ENCODE assay signal across 7 cellular contexts in the genomic region with DNA sequence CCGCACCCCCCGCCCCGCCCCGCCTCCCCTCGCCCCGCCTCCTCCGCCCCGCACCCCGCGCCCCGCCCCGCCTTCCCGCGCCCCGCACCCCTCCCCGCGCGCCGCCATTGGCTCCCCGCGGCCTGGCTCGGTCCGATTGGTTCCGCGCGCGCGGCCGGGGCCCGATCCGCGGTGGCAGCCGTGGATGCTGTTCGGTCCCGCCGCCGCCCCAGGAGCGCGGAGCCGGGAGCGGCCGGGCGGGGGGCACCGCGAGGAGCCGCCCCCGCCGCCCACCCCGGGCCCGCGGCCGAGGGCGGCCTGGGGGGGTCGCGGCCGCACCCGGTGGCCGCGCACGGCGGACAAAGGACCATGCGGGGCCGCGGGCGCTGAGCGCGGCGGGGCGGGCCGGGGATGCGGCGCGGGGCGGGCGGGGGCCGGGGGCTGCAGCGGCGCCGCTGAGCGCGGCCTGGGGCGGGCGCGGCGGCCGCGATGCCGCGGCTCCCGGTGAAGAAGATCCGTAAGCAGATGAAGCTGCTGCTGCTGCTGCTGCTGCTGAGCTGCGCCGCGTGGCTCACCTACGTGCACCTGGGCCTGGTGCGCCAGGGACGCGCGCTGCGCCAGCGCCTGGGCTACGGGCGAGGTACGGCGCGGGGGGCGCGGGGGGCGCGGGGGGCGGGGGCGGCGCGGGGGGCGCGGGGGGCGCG. TPM values are rescaled to one million over a fixed set of nuclear protein-coding genes. Genes with fewer than 3 reads are reported as not detected.
A peak's percentile ranks its signal among the peaks of the same experiment; 100 is the strongest.
DNase-seq lines count a peak whose midpoint lies in the region; ATAC-seq, FAIRE-seq and TF ChIP-seq lines count a peak whose summit lies in the region.

A gene with protein sequence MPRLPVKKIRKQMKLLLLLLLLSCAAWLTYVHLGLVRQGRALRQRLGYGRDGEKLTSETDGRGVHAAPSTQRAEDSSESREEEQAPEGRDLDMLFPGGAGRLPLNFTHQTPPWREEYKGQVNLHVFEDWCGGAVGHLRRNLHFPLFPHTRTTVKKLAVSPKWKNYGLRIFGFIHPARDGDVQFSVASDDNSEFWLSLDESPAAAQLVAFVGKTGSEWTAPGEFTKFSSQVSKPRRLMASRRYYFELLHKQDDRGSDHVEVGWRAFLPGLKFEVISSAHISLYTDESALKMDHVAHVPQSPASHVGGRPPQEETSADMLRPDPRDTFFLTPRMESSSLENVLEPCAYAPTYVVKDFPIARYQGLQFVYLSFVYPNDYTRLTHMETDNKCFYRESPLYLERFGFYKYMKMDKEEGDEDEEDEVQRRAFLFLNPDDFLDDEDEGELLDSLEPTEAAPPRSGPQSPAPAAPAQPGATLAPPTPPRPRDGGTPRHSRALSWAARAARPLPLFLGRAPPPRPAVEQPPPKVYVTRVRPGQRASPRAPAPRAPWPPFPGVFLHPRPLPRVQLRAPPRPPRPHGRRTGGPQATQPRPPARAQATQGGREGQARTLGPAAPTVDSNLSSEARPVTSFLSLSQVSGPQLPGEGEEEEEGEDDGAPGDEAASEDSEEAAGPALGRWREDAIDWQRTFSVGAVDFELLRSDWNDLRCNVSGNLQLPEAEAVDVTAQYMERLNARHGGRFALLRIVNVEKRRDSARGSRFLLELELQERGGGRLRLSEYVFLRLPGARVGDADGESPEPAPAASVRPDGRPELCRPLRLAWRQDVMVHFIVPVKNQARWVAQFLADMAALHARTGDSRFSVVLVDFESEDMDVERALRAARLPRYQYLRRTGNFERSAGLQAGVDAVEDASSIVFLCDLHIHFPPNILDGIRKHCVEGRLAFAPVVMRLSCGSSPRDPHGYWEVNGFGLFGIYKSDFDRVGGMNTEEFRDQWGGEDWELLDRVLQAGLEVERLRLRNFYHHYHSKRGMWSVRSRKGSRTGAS (plus strand): TSS at position 164 of the 683 bp plus-strand sequence. CDS start 305 bp downstream, at position 469.

- H4K8ac ChIP-seq in mesendoderm (ENCODE audit: low read depth, low read length), result no peak within 1 kb of the TSS

- peaks cover 6% of the 10 kb centered on the region; the same call in 1 of the 2 replicates for H3K4me1 ChIP-seq in PC-3 (ENCODE audit: insufficient read depth, low read length)
- H3K4me1 ChIP-seq in mesendoderm (ENCODE audit: control insufficient read depth, low read depth, low read length), result peaks cover 5% of the 10 kb centered on the region

- H3K23ac ChIP-seq in mesendoderm (ENCODE audit: low read length), result peak within 1 kb of the TSS; percentile 66

- H2BK5ac ChIP-seq in mesendoderm (ENCODE audit: low read length), result no peak within 1 kb of the TSS

- H3K4me3 ChIP-seq in PC-3 (ENCODE audit: low read length), result peak within 1 kb of the TSS; percentile 69
- peak within 1 kb of the TSS; percentile 60 for H3K4me3 ChIP-seq in mesendoderm (ENCODE audit: low read length)

- peak within 1 kb of the TSS; percentile 75 for H3K4ac ChIP-seq in mesendoderm (ENCODE audit: low read depth, low read length)

- no peak within 1 kb of the TSS for H3K27ac ChIP-seq in PC-3 (ENCODE audit: low read length)
- H3K27ac ChIP-seq in mesendoderm (ENCODE audit: low read depth, low read length), result no peak within 1 kb of the TSS

- H3K27ac Mint-ChIP-seq in central memory CD8-positive, alpha-beta T cell (ENCODE audit: low read depth), result peak within 1 kb of the TSS; percentile 57

- WGBS in mesendoderm (ENCODE audit: extremely low coverage, insufficient coverage, low lambda C conversion rate), result no CpG with 5 or more reads among the region's 118 CpGs

- ATAC-seq in PC-3, result peak; percentile 40
- ATAC-seq in central memory CD8-positive, alpha-beta T cell (replicated peaks; ENCODE audit: extremely low read depth, poor library complexity, severe bottlenecking), result no peak
- ATAC-seq in HG02852 (IDR thresholded peaks at IDR 0.05; ENCODE audit: unreplicated experiment), result no peak

- H3K9ac ChIP-seq in PC-3 (ENCODE audit: low read length) (peak within 1 kb of the TSS; percentile 52), mesendoderm (ENCODE audit: low read length) (peak within 1 kb of the TSS; percentile 84)

- peaks cover 8% of the 10 kb centered on the region for H3K36me3 Mint-ChIP-seq in central memory CD8-positive, alpha-beta T cell (ENCODE audit: insufficient read depth)

- no peak for FAIRE-seq in GM19239 (lab: Jason Lieb, UNC)

- H3K27me3 ChIP-seq in PC-3 (ENCODE audit: low read length) (no peaks in the 10 kb centered on the region), mesendoderm (ENCODE audit: insufficient read depth, low read length, poor library complexity) (no peaks in the 10 kb centered on the region)

- no peak for TF ChIP-seq CTCF in PC-3 (conservative IDR thresholded peaks at IDR 0.05; ENCODE audit: low read depth, low read length)

- no peak within 1 kb of the TSS for H2AK5ac ChIP-seq in mesendoderm (ENCODE audit: low read length)

- CTCF ChIA-PET in PC-3 (lab: Charles Lee), result no interaction called here

- H2BK120ac ChIP-seq in mesendoderm (ENCODE audit: low read depth, low read length), result no peak within 1 kb of the TSS

- H3K9me3 ChIP-seq in PC-3 (ENCODE audit: low read length), result no peaks in the 10 kb centered on the region

- H3K18ac ChIP-seq in mesendoderm (ENCODE audit: low read length), result peak within 1 kb of the TSS; percentile 66

- peak within 1 kb of the TSS; percentile 75 for H3K4me3 Mint-ChIP-seq in central memory CD8-positive, alpha-beta T cell

- peaks cover 10% of the 10 kb centered on the region for H3K79me2 ChIP-seq in PC-3 (ENCODE audit: low read length)
- no peaks in the 10 kb centered on the region for H3K79me2 ChIP-seq in mesendoderm (ENCODE audit: control insufficient read depth, insufficient read depth, low read length)

- peak within 1 kb of the TSS; percentile 73 for H2AFZ ChIP-seq in PC-3 (ENCODE audit: low read length)

- peaks cover 42% of the 10 kb centered on the region for H3K27me3 Mint-ChIP-seq in central memory CD8-positive, alpha-beta T cell

- H3K9me2 ChIP-seq in PC-3 (replicated peaks; ENCODE audit: low read length), result no peaks in the 10 kb centered on the region

- peaks cover 36% of the 10 kb centered on the region for H3K4me1 Mint-ChIP-seq in central memory CD8-positive, alpha-beta T cell

- H3K9me3 Mint-ChIP-seq in central memory CD8-positive, alpha-beta T cell, result no peaks in the 10 kb centered on the region

- intact Hi-C loops in PC-3 (cut with micrococcal nuclease), result loop anchor here (2.0 kb wide), 1 partner anchor 75 kb away; no protein-coding TSS in a partner anchor

- H3K56ac ChIP-seq in mesendoderm (ENCODE audit: low read length), result peak within 1 kb of the TSS; percentile 84

- DNase-seq in GM19239 (ENCODE audit: insufficient read length, low spot score) (peak; percentile 38), PC-3 (peak; percentile 43), mesendoderm (no peak), COLO829 (ENCODE audit: low spot score) (no peak), OCI-M2 (lab: John Stamatoyannopoulos, UW; ENCODE audit: unreplicated experiment) (no peak)
- DNase-seq in central memory CD8-positive, alpha-beta T cell (ENCODE audit: low spot score in 2 of 2), result no peak

- no peak within 1 kb of the TSS for H2BK15ac ChIP-seq in mesendoderm (replicated peaks; ENCODE audit: low read depth)

- no peaks in the 10 kb centered on the region for H3K79me1 ChIP-seq in mesendoderm (ENCODE audit: low read length)

- POLR2A ChIA-PET in PC-3 (lab: Charles Lee; ENCODE audit: unreplicated experiment), result interaction anchor here (0.6 kb wide), 2 partner anchors 69 to 162 kb away, joined by 3 read pairs; a partner anchor contains a TSS

- H4K20me1 ChIP-seq in PC-3 (ENCODE audit: low read length), result no peaks in the 10 kb centered on the region

- H3K4me2 ChIP-seq in PC-3 (ENCODE audit: low read length) (peak within 1 kb of the TSS; percentile 87), mesendoderm (ENCODE audit: low read length) (peak within 1 kb of the TSS; percentile 77)

- no peaks in the 10 kb centered on the region for H3K36me3 ChIP-seq in PC-3 (ENCODE audit: low read depth, low read length)
- peaks cover 4% of the 10 kb centered on the region for H3K36me3 ChIP-seq in mesendoderm (ENCODE audit: control insufficient read depth, insufficient read depth, low read length)

- no peak within 1 kb of the TSS for H4K5ac ChIP-seq in mesendoderm (ENCODE audit: low read length)

- no peaks in the 10 kb centered on the region for H3F3A ChIP-seq in PC-3 (ENCODE audit: low read length, unreplicated experiment)

- BruUV-seq in PC-3 (replicated peaks; lab: Mats Ljungman, UMichigan), result no TSS peak

RNA-seq across cellular contexts. Expression of the gene that starts here (rescaled TPM):
- total RNA-seq in PC-3 (2014; rRNA removed), result 52.9 and 87.9 TPM in 2 replicates
- polyA plus RNA-seq in mesendoderm (2013, experiment 1 of 2), result 24.9 TPM
- 24.4 TPM for polyA plus RNA-seq in mesendoderm (2013, experiment 2 of 2)

Comparison
In these comparisons a context has a peak if more than half of its experiments do, and no peak if none do; other contexts are left out.
1. DNase-seq: peak in GM19239 (single experiment) and PC-3 (single experiment); none in central memory CD8-positive, alpha-beta T cell (0 of 2), mesendoderm (single experiment), COLO829 (single experiment) and OCI-M2 (single experiment).